In genomic region chr2:20977497-20977896, GRCh38 we compare ENCODE assay signal across 25 cellular contexts.
DNase-seq lines count a peak whose midpoint lies in the region; ATAC-seq and TF ChIP-seq lines count a peak whose summit lies in the region.
"Had no signal": no experiment of that assay in that cellular context is flagged by ENCODE, and none has a peak within 500 bp of the region (broad histone marks: within the 10 kb centered on the region; RNA-seq: fewer than 3 reads in every experiment).

No MANE protein-coding gene starts in this region.

- WGBS in esophagus, 2 donors, result 59 to 61% methylated on average over 3 of the region's 3 CpGs

- POLR2A ChIA-PET in CD4-positive, alpha-beta memory T cell (lab: Charles Lee; ENCODE audit: partially characterized antibody), result no interaction called here

- H3K4me3 Mint-ChIP-seq in CD4-positive, alpha-beta memory T cell, result no peak overlapping the region
- H3K4me3 Mint-ChIP-seq in T-helper 17 cell, result no peak overlapping the region
- H3K4me3 Mint-ChIP-seq: CD8-positive, alpha-beta memory T cell had no signal

- H3K9ac ChIP-seq in BLaER1, result 0 out of 2 replicates have a peak overlapping the region, but pooled peaks have one; percentile 42

- H3K27ac Mint-ChIP-seq in CD4-positive, alpha-beta memory T cell, result no peak overlapping the region
- no peak overlapping the region for H3K27ac Mint-ChIP-seq in T-helper 17 cell
- H3K27ac Mint-ChIP-seq: CD8-positive, alpha-beta memory T cell had no signal

- H3K4me1 Mint-ChIP-seq in CD4-positive, alpha-beta memory T cell, result no peaks in the 10 kb centered on the region
- H3K4me1 Mint-ChIP-seq in T-helper 17 cell, result no peaks in the 10 kb centered on the region
- H3K4me1 Mint-ChIP-seq: CD8-positive, alpha-beta memory T cell had no signal

- no peak for TF ChIP-seq CTCF in thoracic aorta (IDR thresholded peaks at IDR 0.05)

- H3K27me3 ChIP-seq in BLaER1 (no peaks in the 10 kb centered on the region), esophagus (ENCODE audit: control insufficient read depth in 1 of 2, insufficient read depth in 2 of 2, low read length in 2 of 2) (no peaks in the 10 kb centered on the region), thoracic aorta (replicated peaks; ENCODE audit: insufficient read depth) (no peaks in the 10 kb centered on the region)
- no peaks in the 10 kb centered on the region for H3K27me3 ChIP-seq in CD4-positive, alpha-beta memory T cell (ENCODE audit: insufficient read depth, low read length)
- H3K27me3 ChIP-seq: SJSA1 had no signal

- peak; percentile 24 for DNase-seq in mesenteric fat pad (ENCODE audit: low spot score)
- DNase-seq in thoracic aorta (ENCODE audit: low spot score), result no peak
- DNase-seq in CD4-positive, alpha-beta memory T cell, result no peak
- no peak for DNase-seq in T-helper 17 cell
- no peak for DNase-seq in hepatic stellate cell (ENCODE audit: low spot score)
- DNase-seq: CD8-positive, alpha-beta memory T cell; DMS 273 treated with DMSO at 0.1 percent for 48 hours; DMS79; EL; GDM1; HCEC 1CT; KG1; MM.1S; NCI-H1694; NCI-H2081; NCI-H2227 treated with DMSO at 0.1 percent for 48 hours; NCI-H526 treated with DMSO at 0.1 percent for 48 hours; Right ventricle myocardium superior; RPMI8226 had no signal

- no peak for ATAC-seq in thoracic aorta (ENCODE audit: insufficient number of reproducible peaks, low FRiP score, low read depth)
- no peak for ATAC-seq in HG03439 (IDR thresholded peaks at IDR 0.05; ENCODE audit: unreplicated experiment)
- no peak for ATAC-seq in T-helper 17 cell
- ATAC-seq: GM12878 had no signal

- H3K9me3 Mint-ChIP-seq in CD4-positive, alpha-beta memory T cell, result peaks cover 0 to 2% (median 0%) of the 10 kb centered on the region in 8 donors
- H3K9me3 Mint-ChIP-seq: CD8-positive, alpha-beta memory T cell had no signal

- peaks cover 47% of the 10 kb centered on the region for H3K4me1 ChIP-seq in BLaER1
- H3K4me1 ChIP-seq in esophagus (ENCODE audit: control insufficient read depth in 2 of 2, insufficient read depth in 2 of 2, low read length in 1 of 2), result peaks cover 0 to 3% of the 10 kb centered on the region in 2 donors
- H3K4me1 ChIP-seq in thoracic aorta (ENCODE audit: control insufficient read depth in 1 of 2, low read depth in 2 of 2), result peaks cover 34 to 61% of the 10 kb centered on the region in 2 donors
- H3K4me1 ChIP-seq in CD4-positive, alpha-beta memory T cell (ENCODE audit: insufficient read depth, low read length), result no peaks in the 10 kb centered on the region
- H3K4me1 ChIP-seq: SJSA1 had no signal

- peak overlapping the region; percentile 1; the same call in 1 of the 2 replicates for H3K27ac ChIP-seq in BLaER1
- H3K27ac ChIP-seq in esophagus (ENCODE audit: low read depth in 2 of 2, low read length in 1 of 2), result peak overlapping the region; percentile 3 to 40
- H3K27ac ChIP-seq in thoracic aorta, result peak overlapping the region; percentile 55 to 60
- no peak overlapping the region for H3K27ac ChIP-seq in CD4-positive, alpha-beta memory T cell (ENCODE audit: low read depth, low read length)
- H3K27ac ChIP-seq: C4-2B, SJSA1 had no signal

- H4K20me1 ChIP-seq in BLaER1, result no peaks in the 10 kb centered on the region

- CTCF ChIA-PET in CD4-positive, alpha-beta memory T cell (lab: Charles Lee; ENCODE audit: partially characterized antibody), result interaction anchor here (1.0 kb wide), 1 partner anchor 14 kb away, joined by 3 read pairs; no protein-coding TSS in a partner anchor

- H3K27me3 Mint-ChIP-seq in CD4-positive, alpha-beta memory T cell, result peaks cover 2 to 10% of the 10 kb centered on the region in 2 donors
- peaks cover 31% of the 10 kb centered on the region for H3K27me3 Mint-ChIP-seq in T-helper 17 cell

- no peaks in the 10 kb centered on the region for H3K9me3 ChIP-seq in BLaER1
- H3K9me3 ChIP-seq in esophagus (ENCODE audit: control insufficient read depth in 2 of 2, insufficient read depth in 1 of 2, low read depth in 1 of 2, low read length in 1 of 2), result no peaks in the 10 kb centered on the region
- no peaks in the 10 kb centered on the region for H3K9me3 ChIP-seq in thoracic aorta
- H3K9me3 ChIP-seq in CD4-positive, alpha-beta memory T cell (ENCODE audit: control insufficient read depth in 1 of 2, low read length in 2 of 2), result no peaks in the 10 kb centered on the region
- no peaks in the 10 kb centered on the region for H3K9me3 ChIP-seq in T-helper 17 cell (ENCODE audit: control insufficient read depth, low read length, poor library complexity, severe bottlenecking)
- H3K9me3 ChIP-seq: SJSA1 had no signal

- intact Hi-C loops in CD4-positive, alpha-beta memory T cell (cut with micrococcal nuclease), result no loop called here

- no peak overlapping the region for H3K4me3 ChIP-seq in BLaER1
- H3K4me3 ChIP-seq in esophagus (ENCODE audit: low read depth in 1 of 2, low read length in 2 of 2), result no peak overlapping the region
- no peak overlapping the region for H3K4me3 ChIP-seq in thoracic aorta
- H3K4me3 ChIP-seq in CD4-positive, alpha-beta memory T cell (ENCODE audit: low read length in 2 of 2), result no peak overlapping the region
- H3K4me3 ChIP-seq: GM12878, SJSA1 had no signal

- H3K36me3 ChIP-seq in BLaER1 (no peaks in the 10 kb centered on the region), esophagus (ENCODE audit: control insufficient read depth in 2 of 2, insufficient read depth in 2 of 2, low read length in 1 of 2) (no peaks in the 10 kb centered on the region), thoracic aorta (no peaks in the 10 kb centered on the region)
- H3K36me3 ChIP-seq in CD4-positive, alpha-beta memory T cell (ENCODE audit: insufficient read depth, low read length), result no peaks in the 10 kb centered on the region
- H3K36me3 ChIP-seq: SJSA1 had no signal

- H3K4me2 ChIP-seq in BLaER1, result peak overlapping the region; percentile 64

- H3K36me3 Mint-ChIP-seq in CD4-positive, alpha-beta memory T cell, result no peaks in the 10 kb centered on the region
- H3K36me3 Mint-ChIP-seq in T-helper 17 cell (ENCODE audit: low read depth), result no peaks in the 10 kb centered on the region
- H3K36me3 Mint-ChIP-seq: CD8-positive, alpha-beta memory T cell had no signal
